In genomic region chr12:57893460-57894353, GRCh38 we compare ENCODE assay signal across 8 cellular contexts. TPM values are rescaled to one million over a fixed set of nuclear protein-coding genes. Genes with fewer than 3 reads are reported as not detected.
DNase-seq lines count a peak whose midpoint lies in the region; ATAC-seq, FAIRE-seq and TF ChIP-seq lines count a peak whose summit lies in the region.

No MANE protein-coding gene starts in this region.

- H3K9me3 Mint-ChIP-seq in central memory CD8-positive, alpha-beta T cell, result no peaks in the 10 kb centered on the region
- H3K9me3 Mint-ChIP-seq in stimulated activated memory B cell treated with anti-CD40 and anti-IgM and Interleukin-4, amounts not matched to agents 10 μg/mL and 1 μg/mL and 100 μg/mL, for 72 hours, result no peaks in the 10 kb centered on the region

- peak; percentile 79 for DNase-seq in Daoy (ENCODE audit: low read depth)
- DNase-seq in NCI-H226, result peak; percentile 63
- DNase-seq in central memory CD8-positive, alpha-beta T cell (ENCODE audit: low spot score in 2 of 2), result no peak
- DNase-seq in kidney, result peak; percentile 95
- no peak for DNase-seq in NK-92 (lab: John Stamatoyannopoulos, UW; ENCODE audit: unreplicated experiment)
- no peak for DNase-seq in Karpas-422
- DNase-seq in activated naive CD4-positive, alpha-beta T cell treated with Interleukin-2 at 50 U/mL for 16 hours, result no peak

- H3K79me2 ChIP-seq in Karpas-422 (ENCODE audit: low read length), result no peaks in the 10 kb centered on the region

- H3K27me3 Mint-ChIP-seq in central memory CD8-positive, alpha-beta T cell, result no peaks in the 10 kb centered on the region
- H3K27me3 Mint-ChIP-seq in stimulated activated memory B cell treated with anti-CD40 and anti-IgM and Interleukin-4, amounts not matched to agents 10 μg/mL and 1 μg/mL and 100 μg/mL, for 72 hours, result no peaks in the 10 kb centered on the region

- no peak for ATAC-seq in central memory CD8-positive, alpha-beta T cell (replicated peaks; ENCODE audit: extremely low read depth, poor library complexity, severe bottlenecking)
- no peak for ATAC-seq in stimulated activated memory B cell treated with anti-CD40 and anti-IgM and Interleukin-4, amounts not matched to agents 10 μg/mL and 1 μg/mL and 100 μg/mL, for 72 hours

- H3K4me2 ChIP-seq in Karpas-422 (ENCODE audit: low read depth, low read length, poor library complexity, severe bottlenecking), result no peak overlapping the region

- H3K9ac ChIP-seq in kidney (ENCODE audit: low read length in 2 of 2), result peak overlapping the region; percentile 55 to 72
- H3K9ac ChIP-seq in Karpas-422 (ENCODE audit: low read length), result no peak overlapping the region

- H3K9me3 ChIP-seq in kidney (ENCODE audit: control insufficient read depth in 1 of 2, low read length in 2 of 2) (no peaks in the 10 kb centered on the region), Karpas-422 (ENCODE audit: low read length) (no peaks in the 10 kb centered on the region)

- no peak for FAIRE-seq in kidney (lab: Jason Lieb, UNC)

- H3K27ac ChIP-seq in kidney (ENCODE audit: low read depth in 2 of 2, low read length in 2 of 2) (peak overlapping the region; percentile 95 to 98), Karpas-422 (ENCODE audit: low read length) (no peak overlapping the region)

- no peak overlapping the region for H2AFZ ChIP-seq in Karpas-422 (ENCODE audit: low read length)

- H3K4me1 ChIP-seq in kidney (ENCODE audit: control insufficient read depth in 1 of 2, insufficient read depth in 1 of 2, low read depth in 1 of 2, low read length in 2 of 2), result peaks cover 43 to 54% of the 10 kb centered on the region in 2 donors
- peaks cover 29% of the 10 kb centered on the region for H3K4me1 ChIP-seq in Karpas-422 (ENCODE audit: low read length)

- no peaks in the 10 kb centered on the region for H3K27me3 ChIP-seq in Karpas-422 (ENCODE audit: low read length)

- H3K27ac Mint-ChIP-seq in central memory CD8-positive, alpha-beta T cell (ENCODE audit: low read depth), result peak overlapping the region; percentile 69
- peak overlapping the region; percentile 8 for H3K27ac Mint-ChIP-seq in stimulated activated memory B cell treated with anti-CD40 and anti-IgM and Interleukin-4, amounts not matched to agents 10 μg/mL and 1 μg/mL and 100 μg/mL, for 72 hours

- H3K36me3 ChIP-seq in kidney (ENCODE audit: control insufficient read depth in 1 of 2, insufficient read depth in 2 of 2, low read length in 2 of 2) (no peaks in the 10 kb centered on the region), Karpas-422 (ENCODE audit: insufficient read depth, low read length) (no peaks in the 10 kb centered on the region)

- peaks cover 25% of the 10 kb centered on the region for H3K4me1 Mint-ChIP-seq in central memory CD8-positive, alpha-beta T cell
- H3K4me1 Mint-ChIP-seq in stimulated activated memory B cell treated with anti-CD40 and anti-IgM and Interleukin-4, amounts not matched to agents 10 μg/mL and 1 μg/mL and 100 μg/mL, for 72 hours, result peaks cover 53% of the 10 kb centered on the region

- H4K20me1 ChIP-seq in Karpas-422 (ENCODE audit: insufficient read depth, low read depth, low read length), result no peaks in the 10 kb centered on the region

- H3K9me2 ChIP-seq in Karpas-422 (replicated peaks; ENCODE audit: insufficient read depth, low read length), result no peaks in the 10 kb centered on the region

- intact Hi-C loops in kidney (cut with DNase I), result no loop called here

- TF ChIP-seq CTCF in kidney (IDR thresholded peaks at IDR 0.05; ENCODE audit: borderline replicate concordance, extremely low read depth, insufficient read depth), result no peak

- peak overlapping the region in 1 of 2 donors; percentile 2 for H3K4me3 ChIP-seq in kidney (ENCODE audit: low read length in 2 of 2)
- H3K4me3 ChIP-seq in Karpas-422 (ENCODE audit: low read length), result no peak overlapping the region

- no peaks in the 10 kb centered on the region for H3K36me3 Mint-ChIP-seq in central memory CD8-positive, alpha-beta T cell (ENCODE audit: insufficient read depth)
- no peaks in the 10 kb centered on the region for H3K36me3 Mint-ChIP-seq in stimulated activated memory B cell treated with anti-CD40 and anti-IgM and Interleukin-4, amounts not matched to agents 10 μg/mL and 1 μg/mL and 100 μg/mL, for 72 hours

- H3K4me3 Mint-ChIP-seq in central memory CD8-positive, alpha-beta T cell, result no peak overlapping the region
- no peak overlapping the region for H3K4me3 Mint-ChIP-seq in stimulated activated memory B cell treated with anti-CD40 and anti-IgM and Interleukin-4, amounts not matched to agents 10 μg/mL and 1 μg/mL and 100 μg/mL, for 72 hours

RNA-seq across cellular contexts. Expression of gene CTDSP2, which starts 47.2 kb away (rescaled TPM):
- 26.3 and 28.2 TPM in 2 replicates for total RNA-seq in Daoy (2014; rRNA removed; shearing (Covaris generic))
- total RNA-seq in kidney, result 198 TPM
- polyA plus RNA-seq in kidney (ENCODE audit: insufficient read depth, low read depth, low replicate concordance), result 46.0 TPM
- total RNA-seq in Karpas-422 (2014; rRNA removed; shearing (Covaris generic); ENCODE audit: low replicate concordance), result 10.9 and 14.2 TPM in 2 replicates

RNA-seq across cellular contexts. Expression of gene ATP23, which starts 47.7 kb away (rescaled TPM):
- total RNA-seq in Daoy (2014; rRNA removed; shearing (Covaris generic)), result 13.2 and 15.3 TPM in 2 replicates
- total RNA-seq in kidney, result 3.7 TPM
- polyA plus RNA-seq in kidney (ENCODE audit: insufficient read depth, low read depth, low replicate concordance), result 13.1 TPM
- total RNA-seq in Karpas-422 (2014; rRNA removed; shearing (Covaris generic); ENCODE audit: low replicate concordance), result 13.1 and 36.3 TPM in 2 replicates

Comparison
In these comparisons a context has a peak if more than half of its experiments do, and no peak if none do; other contexts are left out.
1. DNase-seq: peak in Daoy (single experiment), NCI-H226 (single experiment) and kidney (single experiment); none in central memory CD8-positive, alpha-beta T cell (0 of 2), NK-92 (single experiment), Karpas-422 (single experiment) and activated naive CD4-positive, alpha-beta T cell treated with Interleukin-2 at 50 U/mL for 16 hours (single experiment).